Comparison of ENCODE assay signal across 1 cellular context in the genomic region with DNA sequence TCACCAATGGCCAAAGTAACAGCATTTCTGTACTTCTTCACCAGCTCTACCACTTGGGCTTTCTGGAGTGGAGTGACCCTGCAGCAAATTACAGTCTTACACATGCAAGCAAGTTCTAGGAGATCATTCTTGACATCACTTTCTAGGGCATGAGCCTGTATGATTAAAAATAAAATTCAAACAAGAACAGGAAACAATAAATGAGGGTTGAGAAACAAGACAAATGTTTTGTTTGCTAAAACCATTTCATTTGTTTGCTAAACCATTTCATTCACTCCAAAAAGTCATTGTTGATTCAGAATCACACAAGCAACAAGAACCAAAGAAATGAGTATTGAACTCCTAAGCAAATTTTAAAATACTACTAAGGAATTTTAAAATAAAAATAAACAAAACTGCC.
TF ChIP-seq lines count a peak whose summit lies in the region.

No MANE protein-coding gene starts in this region.

TF ChIP-seq in A549, 52 proteins besides CTCF, POLR2A, EP300 and RAD21 (continued from another document):
- TF ChIP-seq EHMT2 (IDR thresholded peaks at IDR 0.05; ENCODE audit: low read depth) (no peak), MAFK (IDR thresholded peaks at IDR 0.05; ENCODE audit: partially characterized antibody) (no peak), NR3C1 (IDR thresholded peaks at IDR 0.05) (no peak), HEYL (CRISPR knock-in tag; IDR thresholded peaks at IDR 0.05) (no peak), FOSB (CRISPR knock-in tag; IDR thresholded peaks at IDR 0.05) (no peak), USF2 (IDR thresholded peaks at IDR 0.05) (no peak), ZC3H11A (IDR thresholded peaks at IDR 0.05) (no peak), KDM1A (IDR thresholded peaks at IDR 0.05; ENCODE audit: low read depth) (no peak), RCOR1 (IDR thresholded peaks at IDR 0.05; ENCODE audit: low read depth, low read length) (no peak), TFCP2L1 (CRISPR knock-in tag; IDR thresholded peaks at IDR 0.05) (no peak), SMC3 (IDR thresholded peaks at IDR 0.05) (no peak; the same call in 2 of the 3 replicates), ELK1 (IDR thresholded peaks at IDR 0.05; ENCODE audit: low read depth, low read length) (no peak), NFE2L2 (conservative IDR thresholded peaks at IDR 0.05; ENCODE audit: low read length) (no peak), ZNF302 (CRISPR knock-in tag; IDR thresholded peaks at IDR 0.05) (no peak), EHF (CRISPR knock-in tag; IDR thresholded peaks at IDR 0.05) (no peak), MAZ (IDR thresholded peaks at IDR 0.05; ENCODE audit: borderline replicate concordance, low read depth, low read length) (no peak), CHD4 (IDR thresholded peaks at IDR 0.05; ENCODE audit: borderline replicate concordance) (no peak)
- TF ChIP-seq, protein P1, sequence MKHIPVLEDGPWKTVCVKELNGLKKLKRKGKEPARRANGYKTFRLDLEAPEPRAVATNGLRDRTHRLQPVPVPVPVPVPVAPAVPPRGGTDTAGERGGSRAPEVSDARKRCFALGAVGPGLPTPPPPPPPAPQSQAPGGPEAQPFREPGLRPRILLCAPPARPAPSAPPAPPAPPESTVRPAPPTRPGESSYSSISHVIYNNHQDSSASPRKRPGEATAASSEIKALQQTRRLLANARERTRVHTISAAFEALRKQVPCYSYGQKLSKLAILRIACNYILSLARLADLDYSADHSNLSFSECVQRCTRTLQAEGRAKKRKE (CRISPR knock-in tag; IDR thresholded peaks at IDR 0.05; ENCODE audit: low read depth) = no peak
- TF ChIP-seq, protein P2, sequence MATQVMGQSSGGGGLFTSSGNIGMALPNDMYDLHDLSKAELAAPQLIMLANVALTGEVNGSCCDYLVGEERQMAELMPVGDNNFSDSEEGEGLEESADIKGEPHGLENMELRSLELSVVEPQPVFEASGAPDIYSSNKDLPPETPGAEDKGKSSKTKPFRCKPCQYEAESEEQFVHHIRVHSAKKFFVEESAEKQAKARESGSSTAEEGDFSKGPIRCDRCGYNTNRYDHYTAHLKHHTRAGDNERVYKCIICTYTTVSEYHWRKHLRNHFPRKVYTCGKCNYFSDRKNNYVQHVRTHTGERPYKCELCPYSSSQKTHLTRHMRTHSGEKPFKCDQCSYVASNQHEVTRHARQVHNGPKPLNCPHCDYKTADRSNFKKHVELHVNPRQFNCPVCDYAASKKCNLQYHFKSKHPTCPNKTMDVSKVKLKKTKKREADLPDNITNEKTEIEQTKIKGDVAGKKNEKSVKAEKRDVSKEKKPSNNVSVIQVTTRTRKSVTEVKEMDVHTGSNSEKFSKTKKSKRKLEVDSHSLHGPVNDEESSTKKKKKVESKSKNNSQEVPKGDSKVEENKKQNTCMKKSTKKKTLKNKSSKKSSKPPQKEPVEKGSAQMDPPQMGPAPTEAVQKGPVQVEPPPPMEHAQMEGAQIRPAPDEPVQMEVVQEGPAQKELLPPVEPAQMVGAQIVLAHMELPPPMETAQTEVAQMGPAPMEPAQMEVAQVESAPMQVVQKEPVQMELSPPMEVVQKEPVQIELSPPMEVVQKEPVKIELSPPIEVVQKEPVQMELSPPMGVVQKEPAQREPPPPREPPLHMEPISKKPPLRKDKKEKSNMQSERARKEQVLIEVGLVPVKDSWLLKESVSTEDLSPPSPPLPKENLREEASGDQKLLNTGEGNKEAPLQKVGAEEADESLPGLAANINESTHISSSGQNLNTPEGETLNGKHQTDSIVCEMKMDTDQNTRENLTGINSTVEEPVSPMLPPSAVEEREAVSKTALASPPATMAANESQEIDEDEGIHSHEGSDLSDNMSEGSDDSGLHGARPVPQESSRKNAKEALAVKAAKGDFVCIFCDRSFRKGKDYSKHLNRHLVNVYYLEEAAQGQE (IDR thresholded peaks at IDR 0.05) = no peak
- TF ChIP-seq, protein P3, sequence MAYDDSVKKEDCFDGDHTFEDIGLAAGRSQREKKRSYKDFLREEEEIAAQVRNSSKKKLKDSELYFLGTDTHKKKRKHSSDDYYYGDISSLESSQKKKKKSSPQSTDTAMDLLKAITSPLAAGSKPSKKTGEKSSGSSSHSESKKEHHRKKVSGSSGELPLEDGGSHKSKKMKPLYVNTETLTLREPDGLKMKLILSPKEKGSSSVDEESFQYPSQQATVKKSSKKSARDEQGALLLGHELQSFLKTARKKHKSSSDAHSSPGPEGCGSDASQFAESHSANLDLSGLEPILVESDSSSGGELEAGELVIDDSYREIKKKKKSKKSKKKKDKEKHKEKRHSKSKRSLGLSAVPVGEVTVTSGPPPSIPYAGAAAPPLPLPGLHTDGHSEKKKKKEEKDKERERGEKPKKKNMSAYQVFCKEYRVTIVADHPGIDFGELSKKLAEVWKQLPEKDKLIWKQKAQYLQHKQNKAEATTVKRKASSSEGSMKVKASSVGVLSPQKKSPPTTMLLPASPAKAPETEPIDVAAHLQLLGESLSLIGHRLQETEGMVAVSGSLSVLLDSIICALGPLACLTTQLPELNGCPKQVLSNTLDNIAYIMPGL (CRISPR knock-in tag; IDR thresholded peaks at IDR 0.05; ENCODE audit: borderline replicate concordance) = no peak
